ENCODE assay signal across 11 cellular contexts in the genomic region with DNA sequence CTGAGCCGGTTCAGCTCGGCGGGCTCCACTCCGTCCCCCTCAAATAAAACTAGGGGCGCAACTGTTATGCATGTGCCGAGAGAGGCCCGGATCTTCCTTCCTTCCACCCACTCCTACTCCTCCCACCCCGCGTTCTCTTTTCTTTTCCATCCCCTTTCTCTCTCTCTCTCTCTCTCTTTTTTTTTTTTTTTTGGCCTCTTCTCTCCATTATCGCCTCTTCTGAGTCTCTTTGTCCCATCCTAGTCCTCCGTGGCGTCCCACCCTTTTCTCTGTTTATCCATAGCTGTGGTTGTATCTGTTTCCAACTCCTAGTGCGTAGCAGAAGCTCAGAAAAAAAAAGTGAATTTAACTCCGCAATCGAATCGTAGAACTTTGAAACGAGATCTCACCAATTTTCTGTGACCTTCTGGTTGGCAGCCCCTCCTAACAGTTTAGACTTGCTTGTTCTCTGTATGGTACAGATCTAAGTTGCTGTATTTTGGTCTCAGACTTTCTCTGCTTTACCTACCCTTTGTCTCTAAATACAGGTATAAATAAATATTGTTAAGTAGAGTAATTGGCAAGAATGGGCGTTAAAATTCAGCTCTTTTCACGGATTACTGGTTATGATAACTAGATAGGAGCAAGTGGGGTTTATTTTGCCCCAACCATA. TPM values are rescaled to one million over a fixed set of nuclear protein-coding genes. Genes with fewer than 3 reads are reported as not detected.
DNase-seq lines count a peak whose midpoint lies in the region; ATAC-seq and TF ChIP-seq lines count a peak whose summit lies in the region.
"Had no signal": no experiment of that assay in that cellular context is flagged by ENCODE, and none has a peak within 500 bp of the region (broad histone marks: within the 10 kb centered on the region; RNA-seq: fewer than 3 reads in every experiment).

No MANE protein-coding gene starts in this region.

- peak; percentile 55 for DNase-seq in NCI-H510A treated with DMSO at 0.1 percent for 48 hours (lab: John Stamatoyannopoulos, UW)
- no peak for DNase-seq in NCI-H510A (lab: John Stamatoyannopoulos, UW)
- DNase-seq in endothelial cell (ENCODE audit: low spot score) = no peak
- peak; percentile 81 for DNase-seq in osteoblast (ENCODE audit: insufficient read length, low spot score, missing footprints)
- DNase-seq in cortex of kidney (lab: John Stamatoyannopoulos, UW) = no peak
- DNase-seq: gastrocnemius medialis had no signal

- no peak for TF ChIP-seq CTCF in endothelial cell (IDR thresholded peaks at IDR 0.05; ENCODE audit: unreplicated experiment)
- TF ChIP-seq CTCF in osteoblast (IDR thresholded peaks at IDR 0.05; ENCODE audit: extremely low read depth, low read depth, low read length) = no peak

- ATAC-seq in HG03039 (IDR thresholded peaks at IDR 0.05; ENCODE audit: unreplicated experiment) = no peak
- no peak for ATAC-seq in GM18867 (IDR thresholded peaks at IDR 0.05; ENCODE audit: unreplicated experiment)
- ATAC-seq: gastrocnemius medialis had no signal

- H3K27me3 ChIP-seq in osteoblast (ENCODE audit: insufficient read depth, low read length) = peaks cover 98% of the 10 kb centered on the region

- no peaks in the 10 kb centered on the region for H4K20me1 ChIP-seq in osteoblast (ENCODE audit: insufficient read depth, low read length)

- peaks cover 4% of the 10 kb centered on the region for H3K9me3 ChIP-seq in osteoblast (ENCODE audit: low read depth, low read length)
- H3K9me3 ChIP-seq: gastrocnemius medialis, mucosa of descending colon had no signal

- H3K9me3 Mint-ChIP-seq in IgD-negative memory B cell = peaks cover 0 to 16% (median 4%) of the 10 kb centered on the region in 3 donors
- no peaks in the 10 kb centered on the region for H3K9me3 Mint-ChIP-seq in endothelial cell (ENCODE audit: unreplicated experiment)

- H3K4me2 ChIP-seq in osteoblast (ENCODE audit: insufficient read depth, low read length) = no peak overlapping the region

- H3K36me3 ChIP-seq in osteoblast (ENCODE audit: insufficient read depth, low read length) = no peaks in the 10 kb centered on the region
- H3K36me3 ChIP-seq: gastrocnemius medialis had no signal

- H3K79me2 ChIP-seq in osteoblast (ENCODE audit: insufficient read depth, low read length) = no peaks in the 10 kb centered on the region

- H3K4me1 ChIP-seq in osteoblast (ENCODE audit: insufficient read depth, low read length) = no peaks in the 10 kb centered on the region

- no peak overlapping the region for H3K4me3 ChIP-seq in osteoblast (ENCODE audit: insufficient read depth, low read length)
- H3K4me3 ChIP-seq: mucosa of descending colon had no signal

- H3K4me1 Mint-ChIP-seq in IgD-negative memory B cell (peaks cover 10 to 21% (median 11%) of the 10 kb centered on the region in 3 donors), endothelial cell (ENCODE audit: unreplicated experiment) (peaks cover 13% of the 10 kb centered on the region)

- H3K27ac ChIP-seq in osteoblast (ENCODE audit: low read depth, low read length) = no peak overlapping the region
- H3K27ac ChIP-seq: gastrocnemius medialis had no signal

- H3K27ac Mint-ChIP-seq in IgD-negative memory B cell (peak overlapping the region in 2 of 3 donors; percentile 39 to 69), endothelial cell (ENCODE audit: unreplicated experiment) (peak overlapping the region; percentile 18)

- H2AFZ ChIP-seq in osteoblast (ENCODE audit: low read length) = no peak overlapping the region

- H3K36me3 Mint-ChIP-seq in IgD-negative memory B cell (no peaks in the 10 kb centered on the region), endothelial cell (ENCODE audit: low read depth, unreplicated experiment) (peaks cover 9% of the 10 kb centered on the region)

- H3K4me3 Mint-ChIP-seq in IgD-negative memory B cell (peak overlapping the region in 3 of 4 donors; percentile 22 to 86 (median 76)), endothelial cell (ENCODE audit: unreplicated experiment) (peak overlapping the region; percentile 80)

- H3K27me3 Mint-ChIP-seq in IgD-negative memory B cell (peaks cover 76% of the 10 kb centered on the region), endothelial cell (ENCODE audit: unreplicated experiment) (peaks cover 53% of the 10 kb centered on the region)

RNA-seq across cellular contexts. Expression of a gene that starts 3.6 kb away (rescaled TPM):
- polyA plus RNA-seq in IgD-negative memory B cell = not detected
- total RNA-seq in endothelial cell (ENCODE audit: unreplicated experiment) = not detected
- not detected in 2 replicates for total RNA-seq in osteoblast
- total RNA-seq: gastrocnemius medialis, LHCN-M2, mucosa of descending colon had no signal

RNA-seq across cellular contexts. Expression of a gene that starts 48.8 kb away (rescaled TPM):
- not detected for polyA plus RNA-seq in IgD-negative memory B cell
- total RNA-seq in endothelial cell (ENCODE audit: unreplicated experiment) (not detected), osteoblast (not detected in 2 replicates)
- total RNA-seq: gastrocnemius medialis, LHCN-M2, mucosa of descending colon had no signal

RNA-seq across cellular contexts. Expression of a gene that starts 49.7 kb away (rescaled TPM):
- not detected for polyA plus RNA-seq in IgD-negative memory B cell
- not detected for total RNA-seq in endothelial cell (ENCODE audit: unreplicated experiment)
- not detected in 2 replicates for total RNA-seq in osteoblast
- total RNA-seq: gastrocnemius medialis, LHCN-M2 had no signal

Comparison
In these comparisons a context has a peak if more than half of its experiments do, and no peak if none do; other contexts are left out.
1. DNase-seq: peak in NCI-H510A treated with DMSO at 0.1 percent for 48 hours (single experiment) and osteoblast (single experiment); none in NCI-H510A (single experiment), endothelial cell (single experiment) and cortex of kidney (single experiment).